Comparison of ENCODE assay signal across 13 cellular contexts in the genomic region with DNA sequence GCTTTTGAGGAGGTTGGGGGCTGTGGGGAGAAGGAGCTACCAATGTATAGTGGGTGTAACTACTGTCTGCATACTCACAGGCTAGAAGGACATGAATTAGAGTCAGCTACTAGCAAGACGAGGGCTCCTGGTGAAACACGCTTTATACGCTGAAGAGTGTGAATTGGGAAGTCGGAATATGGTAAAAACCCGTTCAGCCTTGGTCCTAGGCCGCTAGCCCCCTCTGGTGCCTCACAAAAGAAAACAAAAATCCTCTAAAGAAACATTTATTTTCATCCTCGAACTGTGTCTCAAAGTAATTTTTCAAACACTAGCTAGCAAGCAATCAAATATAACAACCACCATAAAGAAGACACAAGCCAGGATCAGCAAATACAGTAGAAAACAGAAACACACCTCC.
A peak's percentile ranks its signal among the peaks of the same experiment; 100 is the strongest.
DNase-seq lines count a peak whose midpoint lies in the region; ATAC-seq, FAIRE-seq and TF ChIP-seq lines count a peak whose summit lies in the region.
"Had no signal": no experiment of that assay in that cellular context is flagged by ENCODE, and none has a peak within 500 bp of the region (broad histone marks: within the 10 kb centered on the region; RNA-seq: fewer than 3 reads in every experiment).

No MANE protein-coding gene starts in this region.

- H3T11ph ChIP-seq in H9 (ENCODE audit: low read length) = no peak overlapping the region

- H3K23ac ChIP-seq in H9 (ENCODE audit: insufficient read length, low read depth, low read length) = no peak overlapping the region

- peaks cover 2 to 4% of the 10 kb centered on the region in 2 experiments for H3K4me1 Mint-ChIP-seq in H9

- H3K27ac ChIP-seq in H9 (ENCODE audit: insufficient read length, low read depth, low read length) = no peak overlapping the region
- H3K27ac ChIP-seq in pancreas = no peak overlapping the region
- no peak overlapping the region for H3K27ac ChIP-seq in Peyer's patch
- H3K27ac ChIP-seq: upper lobe of left lung had no signal

- peak overlapping the region; percentile 52 for H2AFZ ChIP-seq in H9 (ENCODE audit: low read length)

- no peak overlapping the region for H4K8ac ChIP-seq in H9 (replicated peaks; ENCODE audit: insufficient read length, low read depth, low read length)

- H3K18ac ChIP-seq in H9 (ENCODE audit: insufficient read length, low read depth, low read length) = no peak overlapping the region

- H3K4ac ChIP-seq in H9 (ENCODE audit: low read depth, low read length) = no peak overlapping the region

- no peak for FAIRE-seq in pancreas (lab: Jason Lieb, UNC)
- FAIRE-seq: TTC549 had no signal

- TF ChIP-seq POLR2A in Peyer's patch (IDR thresholded peaks at IDR 0.05) = no peak

- no peak overlapping the region for H3K9ac ChIP-seq in H9 (ENCODE audit: extremely low read depth, insufficient read length, low read length)

- no peak overlapping the region for H2BK5ac ChIP-seq in H9 (ENCODE audit: insufficient read length, low read length)

- peaks cover 3 to 21% (median 5%) of the 10 kb centered on the region in 3 experiments; a peak in 6 of 7 replicates for H3K36me3 Mint-ChIP-seq in H9 (ENCODE audit: insufficient read depth in 1 of 3, low read depth in 3 of 3)

- no peaks in the 10 kb centered on the region for H3K36me3 ChIP-seq in pancreas
- H3K36me3 ChIP-seq in Peyer's patch = no peaks in the 10 kb centered on the region
- H3K36me3 ChIP-seq: upper lobe of left lung had no signal

- H3K4me3 ChIP-seq in fibroblast of the aortic adventitia (ENCODE audit: low read depth, low read length) (no peak overlapping the region), pancreas (no peak overlapping the region), Peyer's patch (no peak overlapping the region)
- H3K4me3 ChIP-seq: upper lobe of left lung had no signal

- H3K56ac ChIP-seq in H9 (ENCODE audit: insufficient read length, low read depth, low read length) = no peak overlapping the region

- intact Hi-C loops in pancreas (cut with DNase I) = loop anchor here in 2 of 3 donors (10.0 kb wide), 1 partner anchor 552 kb away; no protein-coding TSS in a partner anchor

- H3K4me2 ChIP-seq in H9 (ENCODE audit: insufficient read depth, insufficient read length, low read length) = no peak overlapping the region

- peak; percentile 55 to 79 (median 77) for ATAC-seq in pancreas

- H3K27me3 Mint-ChIP-seq in H9 (ENCODE audit: low read depth) = no peaks in the 10 kb centered on the region

- TF ChIP-seq CTCF in H9 (conservative IDR thresholded peaks at IDR 0.05) = peak; percentile 67; the same call in 2 of the 3 replicates
- peak; percentile 42 for TF ChIP-seq CTCF in fibroblast of the aortic adventitia (IDR thresholded peaks at IDR 0.05; ENCODE audit: insufficient read depth, low read length)
- peak in 2 of 4 donors; percentile 9 to 22 for TF ChIP-seq CTCF in pancreas (IDR thresholded peaks at IDR 0.05)
- TF ChIP-seq CTCF in Peyer's patch (IDR thresholded peaks at IDR 0.05) = no peak

- no peak overlapping the region for H3K27ac Mint-ChIP-seq in H9

- H3K9me3 ChIP-seq in H9 (ENCODE audit: control insufficient read depth, low read depth, low read length) (no peaks in the 10 kb centered on the region), pancreas (no peaks in the 10 kb centered on the region), Peyer's patch (no peaks in the 10 kb centered on the region)

- no peak overlapping the region for H2BK12ac ChIP-seq in H9 (ENCODE audit: insufficient read length, low read depth, low read length)

- no peak overlapping the region for H2BK15ac ChIP-seq in H9 (ENCODE audit: low read depth, low read length)

- H2BK120ac ChIP-seq in H9 (ENCODE audit: low read depth, low read length, poor library complexity, severe bottlenecking) = no peak overlapping the region

- H3K4me1 ChIP-seq in H9 (ENCODE audit: insufficient read depth, low read length) (no peaks in the 10 kb centered on the region), pancreas (no peaks in the 10 kb centered on the region), Peyer's patch (no peaks in the 10 kb centered on the region)
- H3K4me1 ChIP-seq: upper lobe of left lung had no signal

- H2BK20ac ChIP-seq in H9 (ENCODE audit: low read depth, low read length, poor library complexity, severe bottlenecking) = no peak overlapping the region

- H2AK5ac ChIP-seq in H9 (ENCODE audit: insufficient read length, low read length) = no peak overlapping the region

- H3K23me2 ChIP-seq in H9 (ENCODE audit: insufficient read length, low read depth, low read length, poor library complexity, severe bottlenecking) = no peaks in the 10 kb centered on the region

- no peaks in the 10 kb centered on the region for H4K20me1 ChIP-seq in H9 (ENCODE audit: control insufficient read depth, insufficient read depth, insufficient read length)

- no peaks in the 10 kb centered on the region for H3K79me1 ChIP-seq in H9 (ENCODE audit: insufficient read depth, low read depth, low read length, poor library complexity, severe bottlenecking)

- no peak overlapping the region for H4K91ac ChIP-seq in H9 (ENCODE audit: insufficient read length, low read depth, low read length)

- H3K14ac ChIP-seq in H9 (ENCODE audit: insufficient read depth, low read length) = no peak overlapping the region

- H4K5ac ChIP-seq in H9 (ENCODE audit: insufficient read length, low read depth, low read length) = no peak overlapping the region

- no peak for DNase-seq in H9
- peak; percentile 8 for DNase-seq in RKO (ENCODE audit: low spot score)
- DNase-seq in fibroblast of the aortic adventitia (ENCODE audit: low read depth) = peak; percentile 58
- DNase-seq in pancreas = peak in 1 of 6 donors; percentile 37
- DNase-seq in NCI-H1436 treated with DMSO at 0.1 percent for 48 hours (lab: John Stamatoyannopoulos, UW) = no peak
- no peak for DNase-seq in NCI-H187 (lab: John Stamatoyannopoulos, UW)
- no peak for DNase-seq in activated CD4-positive, CD25-positive, alpha-beta regulatory T cell (lab: John Stamatoyannopoulos, UW)
- no peak for DNase-seq in Peyer's patch
- DNase-seq: activated gamma-delta T cell; NCI-H187 treated with DMSO at 0.1 percent for 48 hours; stimulated activated CD4-positive, alpha-beta T cell treated with anti-CD3 and anti-CD28 coated beads, Interleukin-4, amount 100 ng/mL, for 4 hours; upper lobe of left lung had no signal

- H3K9me3 Mint-ChIP-seq in H9 = peaks cover 13 to 18% of the 10 kb centered on the region in 2 experiments

- WGBS in H9 (ENCODE audit: extremely low coverage, insufficient read length, low lambda C conversion rate) = no CpG with 5 or more reads among the region's 7 CpGs
- 33 to 39% methylated on average over 7 of the region's 7 CpGs for WGBS in pancreas, 2 donors

- no peaks in the 10 kb centered on the region for H3K79me2 ChIP-seq in H9 (ENCODE audit: insufficient read depth, low read length)

- H3K27me3 ChIP-seq in H9 (ENCODE audit: insufficient read depth, low read length) = no peaks in the 10 kb centered on the region
- no peaks in the 10 kb centered on the region for H3K27me3 ChIP-seq in pancreas
- H3K27me3 ChIP-seq in Peyer's patch = no peaks in the 10 kb centered on the region
- H3K27me3 ChIP-seq: upper lobe of left lung had no signal

- no peak overlapping the region for H3K4me3 Mint-ChIP-seq in H9

Comparison
In these comparisons a context has a peak if more than half of its experiments do, and no peak if none do; other contexts are left out.
1. DNase-seq: peak in RKO (single experiment) and fibroblast of the aortic adventitia (single experiment); none in H9 (single experiment), NCI-H1436 treated with DMSO at 0.1 percent for 48 hours (single experiment), NCI-H187 (0 of 2), activated CD4-positive, CD25-positive, alpha-beta regulatory T cell (0 of 4) and Peyer's patch (0 of 3).
2. CTCF ChIP-seq: peak in H9 (single experiment) and fibroblast of the aortic adventitia (single experiment); none in Peyer's patch (0 of 6).